ENCODE assay signal across 10 cellular contexts in genomic region chr22:37230673-37231405, GRCh38. TPM values are rescaled to one million over a fixed set of nuclear protein-coding genes. Genes with fewer than 3 reads are reported as not detected.
DNase-seq lines count a peak whose midpoint lies in the region; ATAC-seq and TF ChIP-seq lines count a peak whose summit lies in the region.
"Had no signal": no experiment of that assay in that cellular context is flagged by ENCODE, and none has a peak within 500 bp of the region (broad histone marks: within the 10 kb centered on the region; RNA-seq: fewer than 3 reads in every experiment).

No MANE protein-coding gene starts in this region.

- TF ChIP-seq CTCF in CD14-positive monocyte (IDR thresholded peaks at IDR 0.05): no peak

- peaks cover 86% of the 10 kb centered on the region for H3K4me1 Mint-ChIP-seq in CD14-positive monocyte
- peaks cover 92% of the 10 kb centered on the region for H3K4me1 Mint-ChIP-seq in activated CD4-positive, alpha-beta T cell treated with anti-CD3 and anti-CD28 coated beads, Interleukin-2, amount 10 ng/mL, durations not matched to agents 7 days and 5 days

- peaks cover 0 to 3% (median 0%) of the 10 kb centered on the region in 3 donors for H3K27me3 Mint-ChIP-seq in CD14-positive monocyte (ENCODE audit: low read depth in 3 of 3)
- no peaks in the 10 kb centered on the region for H3K27me3 Mint-ChIP-seq in activated CD4-positive, alpha-beta T cell treated with anti-CD3 and anti-CD28 coated beads, Interleukin-2, amount 10 ng/mL, durations not matched to agents 7 days and 5 days

- no peak overlapping the region for H3K4me3 ChIP-seq in mucosa of rectum (ENCODE audit: low read length in 2 of 2)

- peak overlapping the region; percentile 35 to 59 for H3K27ac ChIP-seq in mucosa of rectum (ENCODE audit: low read depth in 2 of 2, low read length in 2 of 2)

- no peaks in the 10 kb centered on the region for H3K9me3 ChIP-seq in mucosa of rectum (ENCODE audit: control insufficient read depth in 2 of 2, low read length in 2 of 2)
- H3K9me3 ChIP-seq: Caco-2 had no signal

- no peaks in the 10 kb centered on the region for H3K9me3 Mint-ChIP-seq in CD14-positive monocyte
- no peaks in the 10 kb centered on the region for H3K9me3 Mint-ChIP-seq in activated CD4-positive, alpha-beta T cell treated with anti-CD3 and anti-CD28 coated beads, Interleukin-2, amount 10 ng/mL, durations not matched to agents 7 days and 5 days

- POLR2A ChIA-PET in activated CD4-positive, alpha-beta T cell treated with anti-CD3 and anti-CD28 coated beads, Interleukin-2, amount 10 ng/mL, durations not matched to agents 7 days and 5 days (lab: Charles Lee): interaction anchor here (0.9 to 2.0 kb wide), 3 partner anchors 10 to 13 kb away, joined by 3 to 5 read pairs (median 4); no protein-coding TSS in a partner anchor

- no peak overlapping the region for H3K4me3 Mint-ChIP-seq in CD14-positive monocyte
- peak overlapping the region; percentile 76 for H3K4me3 Mint-ChIP-seq in activated CD4-positive, alpha-beta T cell treated with anti-CD3 and anti-CD28 coated beads, Interleukin-2, amount 10 ng/mL, durations not matched to agents 7 days and 5 days
- H3K4me3 Mint-ChIP-seq: brain had no signal

- no peak overlapping the region for H3K9ac ChIP-seq in mucosa of rectum (ENCODE audit: low read depth in 1 of 2, low read length in 2 of 2)

- intact Hi-C loops in CD14-positive monocyte (cut with micrococcal nuclease): loop anchor here in 1 of 2 donors (1.0 kb wide), 1 partner anchor 11 kb away; no protein-coding TSS in a partner anchor

- peaks cover 67 to 87% of the 10 kb centered on the region in 2 donors for H3K36me3 Mint-ChIP-seq in CD14-positive monocyte
- peaks cover 81% of the 10 kb centered on the region for H3K36me3 Mint-ChIP-seq in activated CD4-positive, alpha-beta T cell treated with anti-CD3 and anti-CD28 coated beads, Interleukin-2, amount 10 ng/mL, durations not matched to agents 7 days and 5 days (ENCODE audit: low read depth)
- H3K36me3 Mint-ChIP-seq: brain had no signal

- peak overlapping the region; percentile 91 to 99 (median 97) for H3K27ac Mint-ChIP-seq in CD14-positive monocyte
- H3K27ac Mint-ChIP-seq in activated CD4-positive, alpha-beta T cell treated with anti-CD3 and anti-CD28 coated beads, Interleukin-2, amount 10 ng/mL, durations not matched to agents 7 days and 5 days: peak overlapping the region; percentile 100

- peak; percentile 30 for ATAC-seq in HG02678 (IDR thresholded peaks at IDR 0.05; ENCODE audit: unreplicated experiment)

- peaks cover 0 to 1% of the 10 kb centered on the region in 2 donors for H3K36me3 ChIP-seq in mucosa of rectum (ENCODE audit: control insufficient read depth in 2 of 2, insufficient read depth in 2 of 2, low read length in 2 of 2)

- H3K4me1 ChIP-seq in mucosa of rectum (ENCODE audit: control insufficient read depth in 2 of 2, insufficient read depth in 2 of 2, low read length in 2 of 2): peaks cover 17 to 29% of the 10 kb centered on the region in 2 donors
- H3K4me1 ChIP-seq: Caco-2 had no signal

- no peaks in the 10 kb centered on the region for H3K27me3 ChIP-seq in mucosa of rectum (ENCODE audit: control insufficient read depth in 2 of 2, insufficient read depth in 2 of 2, low read length in 2 of 2)

- DNase-seq in CD14-positive monocyte (ENCODE audit: low spot score) (peak; percentile 43), HuH-7 (ENCODE audit: low spot score) (no peak), SHP77 (lab: John Stamatoyannopoulos, UW) (no peak), medulla oblongata (ENCODE audit: extremely low spot score) (no peak), kidney tubule cell (ENCODE audit: low spot score) (no peak)
- DNase-seq in activated CD4-positive, alpha-beta T cell treated with anti-CD3 and anti-CD28 coated beads, Interleukin-2, amount 10 ng/mL, durations not matched to agents 7 days and 5 days: peak; percentile 84

- CTCF ChIA-PET in activated CD4-positive, alpha-beta T cell treated with anti-CD3 and anti-CD28 coated beads, Interleukin-2, amount 10 ng/mL, durations not matched to agents 7 days and 5 days (lab: Charles Lee): interaction anchor here (0.6 to 7.1 kb wide), 6 partner anchors 11 to 185 kb away, joined by 3 to 80 read pairs (median 6); partner anchors contain the start of gene RAC2

RNA-seq across cellular contexts. Expression of gene RAC2, which starts 13.2 kb away (rescaled TPM):
- polyA plus RNA-seq in CD14-positive monocyte: 100 to 1,000 TPM; 360 to 529 TPM
- 1,000 to 10,000 TPM; 1,015 to 1,117 TPM for total RNA-seq in activated CD4-positive, alpha-beta T cell treated with anti-CD3 and anti-CD28 coated beads, Interleukin-2, amount 10 ng/mL, durations not matched to agents 7 days and 5 days

RNA-seq across cellular contexts. Expression of gene SSTR3, which starts 18.6 kb away (rescaled TPM):
- polyA plus RNA-seq in CD14-positive monocyte: not detected
- total RNA-seq in activated CD4-positive, alpha-beta T cell treated with anti-CD3 and anti-CD28 coated beads, Interleukin-2, amount 10 ng/mL, durations not matched to agents 7 days and 5 days: 10 to 100 TPM; 10.1 to 10.2 TPM
- total RNA-seq: Caco-2 had no signal

RNA-seq across cellular contexts. Expression of gene C1QTNF6, which starts 42.8 kb away (rescaled TPM):
- polyA plus RNA-seq in CD14-positive monocyte: under 1 TPM; 0.14 to 0.24 TPM
- total RNA-seq in activated CD4-positive, alpha-beta T cell treated with anti-CD3 and anti-CD28 coated beads, Interleukin-2, amount 10 ng/mL, durations not matched to agents 7 days and 5 days: 1 to 10 TPM; 7.6 to 8.3 TPM

RNA-seq across cellular contexts. Expression of gene CYTH4, which starts 51.5 kb away (rescaled TPM):
- 10 to 100 TPM; 51.0 to 70.0 TPM for polyA plus RNA-seq in CD14-positive monocyte
- 100 to 1,000 TPM; 106 to 110 TPM for total RNA-seq in activated CD4-positive, alpha-beta T cell treated with anti-CD3 and anti-CD28 coated beads, Interleukin-2, amount 10 ng/mL, durations not matched to agents 7 days and 5 days
- total RNA-seq: Caco-2 had no signal

Comparison
In these comparisons a context has a peak if more than half of its experiments do, and no peak if none do; other contexts are left out.
1. DNase-seq: peak in CD14-positive monocyte (single experiment) and activated CD4-positive, alpha-beta T cell treated with anti-CD3 and anti-CD28 coated beads, Interleukin-2, amount 10 ng/mL, durations not matched to agents 7 days and 5 days (single experiment); none in HuH-7 (single experiment), SHP77 (0 of 2), medulla oblongata (single experiment) and kidney tubule cell (single experiment).